Comparison of ENCODE assay signal across 12 cellular contexts in the genomic region with DNA sequence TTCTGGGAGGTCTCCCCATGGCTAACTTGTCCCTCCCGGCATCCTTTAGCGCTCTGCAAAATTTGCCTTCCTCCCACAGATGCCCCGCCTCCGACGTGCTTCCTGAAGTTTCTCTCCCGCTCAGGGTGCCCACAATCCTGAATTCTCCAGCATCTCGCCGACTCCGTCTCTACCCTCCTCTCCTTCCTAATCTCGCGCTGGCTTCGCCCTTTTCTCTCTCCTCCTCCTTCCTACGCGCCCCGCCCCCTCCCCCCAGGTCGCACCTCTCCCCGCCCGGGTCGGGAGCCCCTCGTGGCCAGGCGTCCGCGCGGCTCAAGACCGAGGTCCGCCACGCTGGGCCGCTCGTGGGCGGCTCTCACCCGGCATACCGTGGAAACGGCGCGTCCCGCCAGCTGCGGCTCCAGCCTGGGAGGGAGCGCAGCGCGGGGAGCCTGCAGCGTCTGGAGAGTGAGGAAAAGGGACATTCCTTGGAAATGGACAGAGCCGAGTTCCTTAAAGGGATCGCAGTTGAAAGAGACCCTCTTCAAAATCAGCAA. TPM values are rescaled to one million over a fixed set of nuclear protein-coding genes. Genes with fewer than 3 reads are reported as not detected.
DNase-seq lines count a peak whose midpoint lies in the region; ATAC-seq and TF ChIP-seq lines count a peak whose summit lies in the region.
"Had no signal": no experiment of that assay in that cellular context is flagged by ENCODE, and none has a peak within 500 bp of the region (broad histone marks: within the 10 kb centered on the region; RNA-seq: fewer than 3 reads in every experiment).

No MANE protein-coding gene starts in this region.

- peak overlapping the region; percentile 82 for H3K9ac ChIP-seq in mesenchymal stem cell (ENCODE audit: low read length)

- H2AFZ ChIP-seq in mesenchymal stem cell (ENCODE audit: low read depth, low read length) = no peak overlapping the region

- H3K27me3 ChIP-seq in cardiac muscle cell = peaks cover 32% of the 10 kb centered on the region
- H3K27me3 ChIP-seq in mesenchymal stem cell (ENCODE audit: control insufficient read depth in 1 of 2, insufficient read depth in 1 of 2, low read length in 2 of 2) = peaks cover 0 to 66% of the 10 kb centered on the region in 2 experiments

- H2BK12ac ChIP-seq in mesenchymal stem cell (ENCODE audit: low read length in 2 of 2) = no peak overlapping the region

- H3K14ac ChIP-seq in mesenchymal stem cell (ENCODE audit: low read length in 2 of 2) = no peak overlapping the region

- intact Hi-C loops in Right ventricle myocardium superior (cut with DNase I) = no loop called here

- H4K8ac ChIP-seq in mesenchymal stem cell (ENCODE audit: low read length) = no peak overlapping the region

- H3K36me3 ChIP-seq in cardiac muscle cell (no peaks in the 10 kb centered on the region), mesenchymal stem cell (ENCODE audit: control insufficient read depth in 1 of 2, insufficient read depth in 2 of 2, low read depth in 1 of 2, low read length in 2 of 2) (no peaks in the 10 kb centered on the region), urinary bladder (ENCODE audit: insufficient read depth) (no peaks in the 10 kb centered on the region)

- H2BK5ac ChIP-seq in mesenchymal stem cell (ENCODE audit: low read depth, low read length, poor library complexity, severe bottlenecking) = no peak overlapping the region

- H3K4me1 ChIP-seq in cardiac muscle cell (ENCODE audit: low read depth) = peaks cover 20% of the 10 kb centered on the region
- H3K4me1 ChIP-seq in mesenchymal stem cell (ENCODE audit: control insufficient read depth, insufficient read depth, low read depth, low read length) = peaks cover 16% of the 10 kb centered on the region
- no peaks in the 10 kb centered on the region for H3K4me1 ChIP-seq in urinary bladder (ENCODE audit: insufficient read depth)

- no peak overlapping the region for H3K18ac ChIP-seq in mesenchymal stem cell (ENCODE audit: low read depth in 1 of 2, low read length in 2 of 2)

- no peaks in the 10 kb centered on the region for H3K79me1 ChIP-seq in mesenchymal stem cell (replicated peaks; ENCODE audit: low read length, poor library complexity, severe bottlenecking)

- H2BK120ac ChIP-seq in mesenchymal stem cell (ENCODE audit: low read depth, low read length) = no peak overlapping the region

- no peak overlapping the region for H3K4ac ChIP-seq in mesenchymal stem cell (ENCODE audit: low read depth in 1 of 2, low read length in 2 of 2)

- H3K4me2 ChIP-seq in mesenchymal stem cell (ENCODE audit: low read length, poor library complexity, severe bottlenecking) = peak overlapping the region; percentile 44

- no peak overlapping the region for H2BK15ac ChIP-seq in mesenchymal stem cell (ENCODE audit: low read depth, poor library complexity, severe bottlenecking)

- H3K4me3 ChIP-seq in cardiac muscle cell = peak overlapping the region; percentile 53
- H3K4me3 ChIP-seq in choroid plexus epithelial cell (ENCODE audit: low read depth, low read length) = peak overlapping the region; percentile 11
- H3K4me3 ChIP-seq in mesenchymal stem cell (ENCODE audit: insufficient read depth in 1 of 2, low read depth in 1 of 2, low read length in 2 of 2) = peak overlapping the region in 1 of 2 experiments; percentile 89
- peak overlapping the region; percentile 26 for H3K4me3 ChIP-seq in urinary bladder (ENCODE audit: low read depth, low read length)

- H3K9me3 ChIP-seq in cardiac muscle cell (ENCODE audit: low read depth) (no peaks in the 10 kb centered on the region), mesenchymal stem cell (ENCODE audit: control insufficient read depth, low read length) (no peaks in the 10 kb centered on the region)

- TF ChIP-seq CTCF in cardiac muscle cell (IDR thresholded peaks at IDR 0.05; ENCODE audit: low read depth, low read length) (no peak), choroid plexus epithelial cell (conservative IDR thresholded peaks at IDR 0.05; ENCODE audit: low read depth, low read length) (no peak)

- peak overlapping the region; percentile 50 for H3K27ac ChIP-seq in cardiac muscle cell
- no peak overlapping the region for H3K27ac ChIP-seq in mesenchymal stem cell (ENCODE audit: low read length, poor library complexity, severe bottlenecking)
- no peak overlapping the region for H3K27ac ChIP-seq in urinary bladder (ENCODE audit: low read depth)

- H4K91ac ChIP-seq in mesenchymal stem cell (ENCODE audit: low read length) = no peak overlapping the region

- DNase-seq in cardiac muscle cell (ENCODE audit: low read depth in 1 of 2, low spot score in 1 of 2) = peak; percentile 15 to 71
- DNase-seq in Right ventricle myocardium superior = no peak
- no peak for DNase-seq in choroid plexus epithelial cell (ENCODE audit: low read depth)
- no peak for DNase-seq in mesenchymal stem cell
- no peak for DNase-seq in NCI-H526 treated with DMSO at 0.1 percent for 48 hours (lab: John Stamatoyannopoulos, UW)
- DNase-seq: DMS 273 treated with DMSO at 0.1 percent for 48 hours; erythroblast; MV-4-11; stimulated activated CD4-positive, alpha-beta T cell treated with anti-CD3 and anti-CD28 coated beads, Interleukin-1b, Interleukin-23, amount 100 ng/mL, for 48 hours had no signal

- H2AK5ac ChIP-seq in mesenchymal stem cell (ENCODE audit: low read length, severe bottlenecking) = no peak overlapping the region

- 2% methylated on average over 42 of the region's 43 CpGs for WGBS in mesenchymal stem cell
- WGBS in urinary bladder = 1% methylated on average over 43 of the region's 43 CpGs

- no peak overlapping the region for H3K23ac ChIP-seq in mesenchymal stem cell (ENCODE audit: low read length in 2 of 2)

- ATAC-seq in Right ventricle myocardium superior (ENCODE audit: poor library complexity) (no peak), GM21367 (IDR thresholded peaks at IDR 0.05; ENCODE audit: unreplicated experiment) (no peak), HG03097 (IDR thresholded peaks at IDR 0.05; ENCODE audit: low FRiP score, unreplicated experiment) (no peak)

RNA-seq across cellular contexts. Expression of gene IRX2, which starts 4.8 kb away (rescaled TPM):
- total RNA-seq in cardiac muscle cell (112 and 122 TPM in 2 replicates), Right ventricle myocardium superior (5.6 TPM), urinary bladder (0.58 TPM)
- polyA plus RNA-seq in cardiac muscle cell (55.2 and 59.9 TPM in 2 replicates), urinary bladder (0.20 TPM)
- 0.01 TPM for polyA plus RNA-seq in mesenchymal stem cell (2013, experiment 1 of 2)
- not detected for polyA plus RNA-seq in mesenchymal stem cell (2013, experiment 2 of 2)

Comparison
In these comparisons a context has a peak if more than half of its experiments do, and no peak if none do; other contexts are left out.
1. DNase-seq: peak in cardiac muscle cell (2 of 2); none in Right ventricle myocardium superior (single experiment), choroid plexus epithelial cell (single experiment), mesenchymal stem cell (single experiment) and NCI-H526 treated with DMSO at 0.1 percent for 48 hours (single experiment).
2. RNA of gene IRX2, which starts 4.8 kb away (total RNA-seq): 112 to 122 TPM in cardiac muscle cell; 5.6 TPM in Right ventricle myocardium superior (single experiment) and 0.58 TPM in urinary bladder (single experiment); every median in the first group is over 10 times any median in the second.